ENCODE assay signal across 10 cellular contexts in the genomic region with DNA sequence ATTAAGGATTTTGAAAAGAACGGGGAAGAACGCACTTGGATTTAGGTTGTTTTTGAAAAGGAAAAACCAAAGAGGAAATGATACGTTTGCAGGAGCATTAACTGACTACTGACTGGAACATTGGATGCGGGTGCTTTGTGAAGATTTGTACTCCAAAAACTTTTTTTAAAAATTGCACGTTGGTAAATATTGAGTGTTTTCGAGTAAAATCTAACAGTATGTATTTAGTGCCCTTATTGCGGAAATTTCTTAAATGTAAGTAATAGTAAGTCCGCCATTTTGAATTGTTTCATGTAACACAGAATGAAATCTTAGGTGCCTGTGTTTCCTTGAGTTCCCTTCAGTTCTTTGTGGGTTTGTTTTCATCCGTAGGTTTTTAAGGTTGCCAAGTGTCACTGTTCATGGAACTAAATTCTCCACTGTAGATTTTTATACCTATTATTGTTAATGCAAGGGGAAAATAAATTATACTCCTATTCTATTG. TPM values are rescaled to one million over a fixed set of nuclear protein-coding genes. Genes with fewer than 3 reads are reported as not detected.
DNase-seq lines count a peak whose midpoint lies in the region; ATAC-seq, FAIRE-seq and TF ChIP-seq lines count a peak whose summit lies in the region.
"Had no signal": no experiment of that assay in that cellular context is flagged by ENCODE, and none has a peak within 500 bp of the region (broad histone marks: within the 10 kb centered on the region; RNA-seq: fewer than 3 reads in every experiment).

No MANE protein-coding gene starts in this region.

- peaks cover 4% of the 10 kb centered on the region for H3K9me3 Mint-ChIP-seq in activated CD4-positive, alpha-beta T cell treated with anti-CD3 and anti-CD28 coated beads, Interleukin-2, amount 10 ng/mL, durations not matched to agents 24 days and 14 days

- WGBS in lower leg skin, 2 donors, result 9 to 11% methylated on average over 9 of the region's 9 CpGs

- H3K4me2 ChIP-seq in PC-3 (ENCODE audit: low read length), result peak overlapping the region; percentile 63
- peak overlapping the region; percentile 79 for H3K4me2 ChIP-seq in endothelial cell of umbilical vein (ENCODE audit: insufficient read depth, low read length)
- peak overlapping the region; percentile 88 for H3K4me2 ChIP-seq in skeletal muscle satellite cell (ENCODE audit: low read length)
- H3K4me2 ChIP-seq: BLaER1 treated with 17β-estradiol and CSF1 and Interleukin-3, amounts not matched to agents 10 nM and 100 nM had no signal

- no peaks in the 10 kb centered on the region for H3K9me1 ChIP-seq in endothelial cell of umbilical vein (replicated peaks; ENCODE audit: control insufficient read depth, extremely low read depth, insufficient read depth, low read length)

- peaks cover 2% of the 10 kb centered on the region for H3K4me1 Mint-ChIP-seq in activated CD4-positive, alpha-beta T cell treated with anti-CD3 and anti-CD28 coated beads, Interleukin-2, amount 10 ng/mL, durations not matched to agents 24 days and 14 days

- H3K36me3 Mint-ChIP-seq in activated CD4-positive, alpha-beta T cell treated with anti-CD3 and anti-CD28 coated beads, Interleukin-2, amount 10 ng/mL, durations not matched to agents 24 days and 14 days (ENCODE audit: low read depth), result no peaks in the 10 kb centered on the region

- no peaks in the 10 kb centered on the region for H3K4me1 ChIP-seq in PC-3 (ENCODE audit: insufficient read depth, low read length)
- peaks cover 4% of the 10 kb centered on the region for H3K4me1 ChIP-seq in endothelial cell of umbilical vein (ENCODE audit: control insufficient read depth, extremely low read depth, insufficient read depth, low read length)
- peaks cover 6% of the 10 kb centered on the region for H3K4me1 ChIP-seq in skeletal muscle satellite cell (ENCODE audit: control insufficient read depth, insufficient read depth, low read length)
- H3K4me1 ChIP-seq: BLaER1 treated with 17β-estradiol and CSF1 and Interleukin-3, amounts not matched to agents 10 nM and 100 nM had no signal

- FAIRE-seq in endothelial cell of umbilical vein (lab: Jason Lieb, UNC), result peak; percentile 33

- no peaks in the 10 kb centered on the region for H3K79me2 ChIP-seq in PC-3 (ENCODE audit: low read length)
- H3K79me2 ChIP-seq in endothelial cell of umbilical vein (ENCODE audit: control insufficient read depth, insufficient read depth, low read length), result no peaks in the 10 kb centered on the region

- no peak for ATAC-seq in PC-3
- ATAC-seq in HG02610 (IDR thresholded peaks at IDR 0.05; ENCODE audit: unreplicated experiment), result no peak

- no peaks in the 10 kb centered on the region for H4K20me1 ChIP-seq in PC-3 (ENCODE audit: low read length)
- no peaks in the 10 kb centered on the region for H4K20me1 ChIP-seq in endothelial cell of umbilical vein (replicated peaks; ENCODE audit: control insufficient read depth, extremely low read depth, insufficient read depth, low read length)
- H4K20me1 ChIP-seq: BLaER1 treated with 17β-estradiol and CSF1 and Interleukin-3, amounts not matched to agents 10 nM and 100 nM had no signal

- POLR2A ChIA-PET in PC-3 (lab: Charles Lee; ENCODE audit: unreplicated experiment) (no interaction called here), endothelial cell of umbilical vein (lab: Charles Lee) (no interaction called here)

- BruUV-seq in PC-3 (replicated peaks; lab: Mats Ljungman, UMichigan) (no TSS peak), endothelial cell of umbilical vein (replicated peaks; lab: Mats Ljungman, UMichigan) (no TSS peak)

- peaks cover 39% of the 10 kb centered on the region for H3K27me3 Mint-ChIP-seq in activated CD4-positive, alpha-beta T cell treated with anti-CD3 and anti-CD28 coated beads, Interleukin-2, amount 10 ng/mL, durations not matched to agents 24 days and 14 days

- H3K9me3 ChIP-seq in PC-3 (ENCODE audit: low read length) (no peaks in the 10 kb centered on the region), endothelial cell of umbilical vein (replicated peaks; ENCODE audit: control insufficient read depth, insufficient read depth, low read length) (no peaks in the 10 kb centered on the region), skeletal muscle satellite cell (replicated peaks; ENCODE audit: low read length) (peaks cover 6% of the 10 kb centered on the region)

- H3K27me3 ChIP-seq in PC-3 (ENCODE audit: low read length) (peaks cover 9% of the 10 kb centered on the region), endothelial cell of umbilical vein (ENCODE audit: control insufficient read depth in 2 of 2, insufficient read depth in 2 of 2, low read length in 2 of 2) (peaks cover 12 to 54% of the 10 kb centered on the region in 2 experiments), skeletal muscle satellite cell (ENCODE audit: control insufficient read depth, insufficient read depth, low read length) (peaks cover 66% of the 10 kb centered on the region)
- H3K27me3 ChIP-seq: BLaER1 treated with 17β-estradiol and CSF1 and Interleukin-3, amounts not matched to agents 10 nM and 100 nM had no signal

- CTCF ChIA-PET in PC-3 (lab: Charles Lee), result no interaction called here
- CTCF ChIA-PET in endothelial cell of umbilical vein (lab: Charles Lee), result interaction anchor here (4.4 kb wide), 1 partner anchor 136 kb away, joined by 20 read pairs; no protein-coding TSS in a partner anchor

- no peak overlapping the region for H3K27ac Mint-ChIP-seq in activated CD4-positive, alpha-beta T cell treated with anti-CD3 and anti-CD28 coated beads, Interleukin-2, amount 10 ng/mL, durations not matched to agents 24 days and 14 days

- peak overlapping the region; percentile 79 for H3K4me3 Mint-ChIP-seq in activated CD4-positive, alpha-beta T cell treated with anti-CD3 and anti-CD28 coated beads, Interleukin-2, amount 10 ng/mL, durations not matched to agents 24 days and 14 days

- no peak for TF ChIP-seq POLR2A in endothelial cell of umbilical vein (IDR thresholded peaks at IDR 0.05; ENCODE audit: low read depth, low read length)
- no peak for TF ChIP-seq POLR2A in lower leg skin (IDR thresholded peaks at IDR 0.05)

- TF ChIP-seq CTCF in PC-3 (conservative IDR thresholded peaks at IDR 0.05; ENCODE audit: low read depth, low read length) (0 out of 2 replicates have a peak, but pooled peaks have one; percentile 2), endothelial cell of umbilical vein (IDR thresholded peaks at IDR 0.05; ENCODE audit: extremely low read depth in 1 of 2, insufficient read depth in 1 of 2, low read depth in 1 of 2, low read length in 2 of 2) (no peak), lower leg skin (IDR thresholded peaks at IDR 0.05) (no peak)

- no peaks in the 10 kb centered on the region for H3K9me2 ChIP-seq in PC-3 (replicated peaks; ENCODE audit: low read length)

- H3K36me3 ChIP-seq in PC-3 (ENCODE audit: low read depth, low read length), result no peaks in the 10 kb centered on the region
- H3K36me3 ChIP-seq in endothelial cell of umbilical vein (ENCODE audit: control insufficient read depth in 2 of 2, extremely low read depth in 1 of 2, insufficient read depth in 2 of 2, low read length in 2 of 2), result no peaks in the 10 kb centered on the region
- no peaks in the 10 kb centered on the region for H3K36me3 ChIP-seq in skeletal muscle satellite cell (ENCODE audit: insufficient read depth, low read length)
- H3K36me3 ChIP-seq: BLaER1 treated with 17β-estradiol and CSF1 and Interleukin-3, amounts not matched to agents 10 nM and 100 nM had no signal

- H2AFZ ChIP-seq in PC-3 (ENCODE audit: low read length) (peak overlapping the region; percentile 42; the same call in 1 of the 2 replicates), endothelial cell of umbilical vein (ENCODE audit: low read depth, low read length) (no peak overlapping the region)

- peak overlapping the region; percentile 38; the same call in 1 of the 2 replicates for H3K4me3 ChIP-seq in PC-3 (ENCODE audit: low read length)
- H3K4me3 ChIP-seq in endothelial cell of umbilical vein (replicated peaks in 1 of 3; ENCODE audit: insufficient read depth in 1 of 3, low read depth in 1 of 3, low read length in 3 of 3), result peak overlapping the region in 2 of 3 experiments; percentile 10 to 32
- peak overlapping the region; percentile 69 for H3K4me3 ChIP-seq in skeletal muscle satellite cell (ENCODE audit: low read length)
- no peak overlapping the region for H3K4me3 ChIP-seq in lower leg skin (ENCODE audit: low read depth, poor library complexity, severe bottlenecking)
- H3K4me3 ChIP-seq: BLaER1 treated with 17β-estradiol and CSF1 and Interleukin-3, amounts not matched to agents 10 nM and 100 nM had no signal

- H3F3A ChIP-seq in PC-3 (ENCODE audit: low read length, unreplicated experiment), result no peaks in the 10 kb centered on the region

- no peak for DNase-seq in activated CD4-positive, alpha-beta T cell treated with anti-CD3 and anti-CD28 coated beads, Interleukin-2, amount 10 ng/mL, durations not matched to agents 24 days and 14 days
- no peak for DNase-seq in activated CD4-positive, alpha-beta T cell treated with anti-CD3 and anti-CD28 coated beads for 48 hours
- DNase-seq in PC-3 (no peak), endothelial cell of umbilical vein (ENCODE audit: low read depth, low spot score) (no peak), amniotic stem cell (lab: John Stamatoyannopoulos, UW) (no peak), lower leg skin (ENCODE audit: low spot score in 2 of 2) (no peak)
- DNase-seq: RPMI8226 had no signal

- H3K9ac ChIP-seq in PC-3 (ENCODE audit: low read length), result no peak overlapping the region
- no peak overlapping the region for H3K9ac ChIP-seq in endothelial cell of umbilical vein (replicated peaks; ENCODE audit: extremely low read depth, insufficient read depth, low read length)
- no peak overlapping the region for H3K9ac ChIP-seq in skeletal muscle satellite cell (ENCODE audit: low read depth, low read length)
- H3K9ac ChIP-seq: BLaER1 treated with 17β-estradiol and CSF1 and Interleukin-3, amounts not matched to agents 10 nM and 100 nM had no signal

- H3K27ac ChIP-seq in PC-3 (ENCODE audit: low read length), result no peak overlapping the region
- no peak overlapping the region for H3K27ac ChIP-seq in endothelial cell of umbilical vein (ENCODE audit: insufficient read depth, low read depth, low read length)
- H3K27ac ChIP-seq: BLaER1 treated with 17β-estradiol and CSF1 and Interleukin-3, amounts not matched to agents 10 nM and 100 nM had no signal

- intact Hi-C loops in activated CD4-positive, alpha-beta T cell treated with anti-CD3 and anti-CD28 coated beads, Interleukin-2, amount 10 ng/mL, durations not matched to agents 24 days and 14 days (cut with micrococcal nuclease), result loop anchor here (2.0 to 5.0 kb wide), 2 partner anchors 17 to 136 kb away; no protein-coding TSS in a partner anchor
- intact Hi-C loops in PC-3 (cut with micrococcal nuclease) (loop anchor here (10.0 kb wide), 1 partner anchor 147 kb away; no protein-coding TSS in a partner anchor), endothelial cell of umbilical vein (cut with micrococcal nuclease) (loop anchor here (1.0 to 5.0 kb wide), 5 partner anchors 84 to 1361 kb away; a partner anchor contains a TSS), lower leg skin (cut with DNase I; ENCODE audit: low total_unique reads) (no loop called here)

- dilution Hi-C loops in endothelial cell of umbilical vein (cut with MboI; ENCODE audit: extremely low pct_ligation_motif_present, low sequenced_read_pairs), result no loop called here

RNA-seq across cellular contexts. Expression of a gene that starts 15.2 kb away (rescaled TPM):
- total RNA-seq in activated CD4-positive, alpha-beta T cell treated with anti-CD3 and anti-CD28 coated beads, Interleukin-2, amount 10 ng/mL, durations not matched to agents 24 days and 14 days, result not detected in 2 replicates
- total RNA-seq in PC-3 (2014; rRNA removed), result 0.11 TPM in 1 of 2 replicates, not detected in the other
- total RNA-seq in endothelial cell of umbilical vein, result not detected in 2 replicates
- polyA plus RNA-seq in endothelial cell of umbilical vein, result not detected in 2 replicates
- polyA plus RNA-seq in endothelial cell of umbilical vein (2011; cell fraction: cytosol; rRNA removed), result not detected in 2 replicates
- polyA plus RNA-seq in endothelial cell of umbilical vein (2011; cell fraction: nucleus; rRNA removed), result 0.05 TPM in 1 of 2 replicates, not detected in the other
- 0.04 TPM in 1 of 2 replicates, not detected in the other for polyA plus RNA-seq in endothelial cell of umbilical vein (2012)
- 0.32 and 0.59 TPM in 2 replicates for polyA minus RNA-seq in endothelial cell of umbilical vein
- not detected for polyA minus RNA-seq in endothelial cell of umbilical vein (2011; cell fraction: cytosol; rRNA and poly(A)+ RNA removed)
- not detected in 2 replicates for polyA minus RNA-seq in endothelial cell of umbilical vein (2011; cell fraction: nucleus; rRNA and poly(A)+ RNA removed)
- total RNA-seq in skeletal muscle satellite cell (2012; rRNA removed), result not detected in 2 replicates
- not detected for total RNA-seq in lower leg skin
